In the genomic region with DNA sequence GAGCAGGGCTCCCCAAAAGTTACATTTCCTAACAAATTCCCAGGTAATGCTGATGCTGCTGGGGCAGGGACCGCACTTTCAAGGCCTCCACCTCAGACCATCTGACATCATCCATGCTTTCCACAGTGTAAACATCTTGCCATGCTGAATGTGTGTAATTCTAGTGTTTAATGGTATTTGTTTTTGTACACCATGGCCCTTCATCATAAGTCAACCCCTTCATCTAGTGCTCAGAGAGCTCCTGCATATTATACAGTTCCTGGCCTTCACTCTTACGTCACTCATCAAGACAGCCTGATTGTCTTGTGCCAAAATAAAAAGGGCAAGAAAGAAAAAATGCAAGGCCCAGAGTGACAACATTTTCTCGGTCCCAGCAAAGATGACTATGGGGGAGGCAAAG, we compare ENCODE assay signal across 1 cellular context.
TF ChIP-seq lines count a peak whose summit lies in the region.

No MANE protein-coding gene starts in this region.

TF ChIP-seq in HEK293, 187 proteins besides CTCF, POLR2A, EP300 and RAD21 (continued from another document):
- TF ChIP-seq, protein P1, sequence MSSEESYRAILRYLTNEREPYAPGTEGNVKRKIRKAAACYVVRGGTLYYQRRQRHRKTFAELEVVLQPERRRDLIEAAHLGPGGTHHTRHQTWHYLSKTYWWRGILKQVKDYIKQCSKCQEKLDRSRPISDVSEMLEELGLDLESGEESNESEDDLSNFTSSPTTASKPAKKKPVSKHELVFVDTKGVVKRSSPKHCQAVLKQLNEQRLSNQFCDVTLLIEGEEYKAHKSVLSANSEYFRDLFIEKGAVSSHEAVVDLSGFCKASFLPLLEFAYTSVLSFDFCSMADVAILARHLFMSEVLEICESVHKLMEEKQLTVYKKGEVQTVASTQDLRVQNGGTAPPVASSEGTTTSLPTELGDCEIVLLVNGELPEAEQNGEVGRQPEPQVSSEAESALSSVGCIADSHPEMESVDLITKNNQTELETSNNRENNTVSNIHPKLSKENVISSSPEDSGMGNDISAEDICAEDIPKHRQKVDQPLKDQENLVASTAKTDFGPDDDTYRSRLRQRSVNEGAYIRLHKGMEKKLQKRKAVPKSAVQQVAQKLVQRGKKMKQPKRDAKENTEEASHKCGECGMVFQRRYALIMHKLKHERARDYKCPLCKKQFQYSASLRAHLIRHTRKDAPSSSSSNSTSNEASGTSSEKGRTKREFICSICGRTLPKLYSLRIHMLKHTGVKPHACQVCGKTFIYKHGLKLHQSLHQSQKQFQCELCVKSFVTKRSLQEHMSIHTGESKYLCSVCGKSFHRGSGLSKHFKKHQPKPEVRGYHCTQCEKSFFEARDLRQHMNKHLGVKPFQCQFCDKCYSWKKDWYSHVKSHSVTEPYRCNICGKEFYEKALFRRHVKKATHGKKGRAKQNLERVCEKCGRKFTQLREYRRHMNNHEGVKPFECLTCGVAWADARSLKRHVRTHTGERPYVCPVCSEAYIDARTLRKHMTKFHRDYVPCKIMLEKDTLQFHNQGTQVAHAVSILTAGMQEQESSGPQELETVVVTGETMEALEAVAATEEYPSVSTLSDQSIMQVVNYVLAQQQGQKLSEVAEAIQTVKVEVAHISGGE (tag by site-specific recombination; conservative IDR thresholded peaks at IDR 0.05; ENCODE audit: low read depth) = no peak
- no peak for TF ChIP-seq ZNF830 (tag by site-specific recombination; IDR thresholded peaks at IDR 0.05; ENCODE audit: low read depth)
- no peak for TF ChIP-seq ZNF366 (tag by site-specific recombination; conservative IDR thresholded peaks at IDR 0.05)
- peak; percentile 98 for TF ChIP-seq ZBTB20 (tag by site-specific recombination; IDR thresholded peaks at IDR 0.05)
- TF ChIP-seq, protein P2, sequence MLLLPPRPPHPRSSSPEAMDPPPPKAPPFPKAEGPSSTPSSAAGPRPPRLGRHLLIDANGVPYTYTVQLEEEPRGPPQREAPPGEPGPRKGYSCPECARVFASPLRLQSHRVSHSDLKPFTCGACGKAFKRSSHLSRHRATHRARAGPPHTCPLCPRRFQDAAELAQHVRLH (tag by site-specific recombination; IDR thresholded peaks at IDR 0.05) = no peak
- TF ChIP-seq ZNF426 (tag by site-specific recombination; IDR thresholded peaks at IDR 0.05) = no peak
- TF ChIP-seq, protein P3, sequence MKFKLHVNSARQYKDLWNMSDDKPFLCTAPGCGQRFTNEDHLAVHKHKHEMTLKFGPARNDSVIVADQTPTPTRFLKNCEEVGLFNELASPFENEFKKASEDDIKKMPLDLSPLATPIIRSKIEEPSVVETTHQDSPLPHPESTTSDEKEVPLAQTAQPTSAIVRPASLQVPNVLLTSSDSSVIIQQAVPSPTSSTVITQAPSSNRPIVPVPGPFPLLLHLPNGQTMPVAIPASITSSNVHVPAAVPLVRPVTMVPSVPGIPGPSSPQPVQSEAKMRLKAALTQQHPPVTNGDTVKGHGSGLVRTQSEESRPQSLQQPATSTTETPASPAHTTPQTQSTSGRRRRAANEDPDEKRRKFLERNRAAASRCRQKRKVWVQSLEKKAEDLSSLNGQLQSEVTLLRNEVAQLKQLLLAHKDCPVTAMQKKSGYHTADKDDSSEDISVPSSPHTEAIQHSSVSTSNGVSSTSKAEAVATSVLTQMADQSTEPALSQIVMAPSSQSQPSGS (tag by site-specific recombination; IDR thresholded peaks at IDR 0.05; ENCODE audit: low read depth) = no peak; the same call in 1 of the 2 replicates
- no peak for TF ChIP-seq ZNF548 (tag by site-specific recombination; IDR thresholded peaks at IDR 0.05)
- peak; percentile 63 for TF ChIP-seq ZNF629 (tag by site-specific recombination; IDR thresholded peaks at IDR 0.05)
- TF ChIP-seq GFI1B (tag by site-specific recombination; IDR thresholded peaks at IDR 0.05) = no peak
- no peak for TF ChIP-seq ZFP3 (tag by site-specific recombination; IDR thresholded peaks at IDR 0.05; ENCODE audit: low read depth)
- no peak for TF ChIP-seq ZNF335 (tag by site-specific recombination; conservative IDR thresholded peaks at IDR 0.05)
- TF ChIP-seq, protein P4, sequence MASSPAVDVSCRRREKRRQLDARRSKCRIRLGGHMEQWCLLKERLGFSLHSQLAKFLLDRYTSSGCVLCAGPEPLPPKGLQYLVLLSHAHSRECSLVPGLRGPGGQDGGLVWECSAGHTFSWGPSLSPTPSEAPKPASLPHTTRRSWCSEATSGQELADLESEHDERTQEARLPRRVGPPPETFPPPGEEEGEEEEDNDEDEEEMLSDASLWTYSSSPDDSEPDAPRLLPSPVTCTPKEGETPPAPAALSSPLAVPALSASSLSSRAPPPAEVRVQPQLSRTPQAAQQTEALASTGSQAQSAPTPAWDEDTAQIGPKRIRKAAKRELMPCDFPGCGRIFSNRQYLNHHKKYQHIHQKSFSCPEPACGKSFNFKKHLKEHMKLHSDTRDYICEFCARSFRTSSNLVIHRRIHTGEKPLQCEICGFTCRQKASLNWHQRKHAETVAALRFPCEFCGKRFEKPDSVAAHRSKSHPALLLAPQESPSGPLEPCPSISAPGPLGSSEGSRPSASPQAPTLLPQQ (tag by site-specific recombination; IDR thresholded peaks at IDR 0.05) = peak; percentile 46; the same call in 1 of the 2 replicates
- TF ChIP-seq ZNF654 (tag by site-specific recombination; IDR thresholded peaks at IDR 0.05; ENCODE audit: low read depth) = no peak
- no peak for TF ChIP-seq ZNF266 (tag by site-specific recombination; IDR thresholded peaks at IDR 0.05; ENCODE audit: low read depth)
- peak; percentile 91 for TF ChIP-seq SP7 (tag by site-specific recombination; IDR thresholded peaks at IDR 0.05)
- TF ChIP-seq ZNF184 (tag by site-specific recombination; IDR thresholded peaks at IDR 0.05) = 0 out of 2 replicates have a peak, but pooled peaks have one; percentile 25
- TF ChIP-seq ZFP69B (tag by site-specific recombination; IDR thresholded peaks at IDR 0.05) = 0 out of 2 replicates have a peak, but pooled peaks have one; percentile 28
- TF ChIP-seq ZBTB8A (tag by site-specific recombination; IDR thresholded peaks at IDR 0.05) = no peak
- TF ChIP-seq ZBTB48 (tag by site-specific recombination; IDR thresholded peaks at IDR 0.05) = no peak
